8 cellular contexts compared by ENCODE assay signal in genomic region chr10:71319042-71319799, GRCh38. TPM values are rescaled to one million over a fixed set of nuclear protein-coding genes. Genes with fewer than 3 reads are reported as not detected.
DNase-seq lines count a peak whose midpoint lies in the region; ATAC-seq and TF ChIP-seq lines count a peak whose summit lies in the region.

SLC29A3 (plus strand) TSS chr10:71319259; CDS start chr10:71319310, 51 bp downstream.

- no peaks in the 10 kb centered on the region for H3K27me3 ChIP-seq in left lung

- CTCF ChIA-PET in AG04449 (lab: Yijun Ruan, JAX), result interaction anchor here (0.7 to 13.2 kb wide), 33 partner anchors 8 to 577 kb away, joined by 3 to 243 read pairs (median 5); no protein-coding TSS in a partner anchor

- peak; percentile 88 for TF ChIP-seq CTCF in AG04449 (IDR thresholded peaks at IDR 0.05; ENCODE audit: insufficient read depth, low read length, missing control alignments)
- TF ChIP-seq CTCF in coronary artery (IDR thresholded peaks at IDR 0.05), result no peak
- peak; percentile 31 to 41 for TF ChIP-seq CTCF in left lung (IDR thresholded peaks at IDR 0.05)

- intact Hi-C loops in left lung (cut with DNase I), result no loop called here

- peak within 1 kb of the TSS; percentile 57 to 71 for H3K27ac ChIP-seq in coronary artery
- H3K27ac ChIP-seq in left lung, result peak within 1 kb of the TSS; percentile 55 to 73

- H3K4me3 ChIP-seq in AG04449 (ENCODE audit: low read depth, low read length), result peak within 1 kb of the TSS; percentile 72
- H3K4me3 ChIP-seq in coronary artery, result peak within 1 kb of the TSS; percentile 77
- peak within 1 kb of the TSS; percentile 64 to 80 for H3K4me3 ChIP-seq in left lung

- H3K9me3 ChIP-seq in left lung, result no peaks in the 10 kb centered on the region

- H3K4me1 ChIP-seq in left lung, result peaks cover 14 to 35% of the 10 kb centered on the region in 2 donors

- ATAC-seq in GM18519 (IDR thresholded peaks at IDR 0.05; ENCODE audit: low FRiP score, unreplicated experiment), result peak; percentile 53
- peak; percentile 64 for ATAC-seq in HG03103 (IDR thresholded peaks at IDR 0.05; ENCODE audit: low read depth, unreplicated experiment)
- peak; percentile 94 for ATAC-seq in left lung

- DNase-seq in AG04449 (ENCODE audit: low read depth, low spot score), result no peak
- DNase-seq in NCI-H345 treated with DMSO at 0.1 percent for 48 hours (lab: John Stamatoyannopoulos, UW; ENCODE audit: unreplicated experiment), result peak; percentile 62
- peak; percentile 90 for DNase-seq in activated CD4-positive, alpha-beta T cell treated with anti-CD3 and anti-CD28 coated beads for 48 hours
- peak; percentile 80 for DNase-seq in coronary artery (ENCODE audit: low spot score)
- peak; percentile 87 to 95 for DNase-seq in left lung
- peak; percentile 82 for DNase-seq in stimulated activated CD4-positive, alpha-beta T cell treated with anti-CD3 and anti-CD28 coated beads, Interleukin-2, amount 100 ng/mL, for 4 hours (ENCODE audit: low read depth)

- H3K36me3 ChIP-seq in left lung, result peaks cover 0 to 5% of the 10 kb centered on the region in 2 donors

- POLR2A ChIA-PET in AG04449 (lab: Yijun Ruan, JAX), result no interaction called here

RNA-seq across cellular contexts. Expression of gene SLC29A3, which starts in this region (rescaled TPM):
- total RNA-seq in left lung, result 10 to 100 TPM in 1 of 2 donors, 1 to 10 TPM in 1; 7.8 to 13.4 TPM
